7 cellular contexts compared by ENCODE assay signal in genomic region chr1:229624521-229624905, GRCh38. TPM values are rescaled to one million over a fixed set of nuclear protein-coding genes. Genes with fewer than 3 reads are reported as not detected.
DNase-seq lines count a peak whose midpoint lies in the region; ATAC-seq and TF ChIP-seq lines count a peak whose summit lies in the region.

No MANE protein-coding gene starts in this region.

- intact Hi-C loops in stomach (cut with DNase I; ENCODE audit: low total_unique reads): no loop called here

- H3K9me3 Mint-ChIP-seq in HFFc6: no peaks in the 10 kb centered on the region
- no peaks in the 10 kb centered on the region for H3K9me3 Mint-ChIP-seq in activated CD8-positive, alpha-beta T cell treated with anti-CD3 and anti-CD28 coated beads, Interleukin-2, amount 10 ng/mL, durations not matched to agents 7 days and 5 days (ENCODE audit: insufficient read depth)

- DNase-seq in HFFc6: no peak
- no peak for DNase-seq in activated CD8-positive, alpha-beta T cell treated with anti-CD3 and anti-CD28 coated beads, Interleukin-2, amount 10 ng/mL, durations not matched to agents 7 days and 5 days
- no peak for DNase-seq in stomach
- no peak for DNase-seq in CD1c-positive myeloid dendritic cell (ENCODE audit: extremely low spot score)

- peaks cover 75% of the 10 kb centered on the region for H3K4me1 Mint-ChIP-seq in HFFc6 (ENCODE audit: low read depth)
- H3K4me1 Mint-ChIP-seq in activated CD8-positive, alpha-beta T cell treated with anti-CD3 and anti-CD28 coated beads, Interleukin-2, amount 10 ng/mL, durations not matched to agents 7 days and 5 days (ENCODE audit: low read depth): peaks cover 53% of the 10 kb centered on the region

- H3K4me3 ChIP-seq in iPS-18c (ENCODE audit: insufficient read depth, low read depth, low read length) (peak overlapping the region; percentile 83), stomach (peak overlapping the region; percentile 93 to 99 (median 96))

- ATAC-seq in activated CD8-positive, alpha-beta T cell treated with anti-CD3 and anti-CD28 coated beads, Interleukin-2, amount 10 ng/mL, durations not matched to agents 7 days and 5 days: no peak
- ATAC-seq in GM18867 (IDR thresholded peaks at IDR 0.05; ENCODE audit: unreplicated experiment) (no peak), HG03095 (IDR thresholded peaks at IDR 0.05; ENCODE audit: unreplicated experiment) (no peak)

- WGBS in stomach, 5 donors: 50 to 55% (median 51%) methylated on average over 5 of the region's 5 CpGs

- TF ChIP-seq CTCF in HFFc6 (IDR thresholded peaks at IDR 0.05): no peak
- no peak for TF ChIP-seq CTCF in stomach (IDR thresholded peaks at IDR 0.05)

- H3K27ac Mint-ChIP-seq in HFFc6: peak overlapping the region; percentile 74
- H3K27ac Mint-ChIP-seq in activated CD8-positive, alpha-beta T cell treated with anti-CD3 and anti-CD28 coated beads, Interleukin-2, amount 10 ng/mL, durations not matched to agents 7 days and 5 days: peak overlapping the region; percentile 91

- POLR2A ChIA-PET in activated CD8-positive, alpha-beta T cell treated with anti-CD3 and anti-CD28 coated beads, Interleukin-2, amount 10 ng/mL, durations not matched to agents 7 days and 5 days (lab: Charles Lee): interaction anchor here (1.0 to 4.2 kb wide), 2 partner anchors 67 to 116 kb away, joined by 3 to 22 read pairs; partner anchors contain the start of gene ABCB10

- no peaks in the 10 kb centered on the region for H3K36me3 ChIP-seq in stomach

- H3K4me1 ChIP-seq in stomach: peaks cover 31 to 72% (median 50%) of the 10 kb centered on the region in 4 donors

- H3K9me3 ChIP-seq in iPS-18c (ENCODE audit: control insufficient read depth, insufficient read depth, low read length): no peaks in the 10 kb centered on the region
- H3K9me3 ChIP-seq in stomach: no peaks in the 10 kb centered on the region

- no peak for TF ChIP-seq EP300 in stomach (IDR thresholded peaks at IDR 0.05)

- no peak for TF ChIP-seq POLR2A in stomach (IDR thresholded peaks at IDR 0.05)

- peaks cover 5% of the 10 kb centered on the region for H3K36me3 Mint-ChIP-seq in HFFc6 (ENCODE audit: low read depth)
- peaks cover 29% of the 10 kb centered on the region for H3K36me3 Mint-ChIP-seq in activated CD8-positive, alpha-beta T cell treated with anti-CD3 and anti-CD28 coated beads, Interleukin-2, amount 10 ng/mL, durations not matched to agents 7 days and 5 days (ENCODE audit: low read depth)

- H3K27ac ChIP-seq in stomach: peak overlapping the region in 4 of 5 donors; percentile 20 to 96 (median 90)

- H3K27me3 Mint-ChIP-seq in HFFc6 (ENCODE audit: insufficient read depth): no peaks in the 10 kb centered on the region
- H3K27me3 Mint-ChIP-seq in activated CD8-positive, alpha-beta T cell treated with anti-CD3 and anti-CD28 coated beads, Interleukin-2, amount 10 ng/mL, durations not matched to agents 7 days and 5 days (ENCODE audit: low read depth): no peaks in the 10 kb centered on the region

- H3K27me3 ChIP-seq in stomach: no peaks in the 10 kb centered on the region

- H3K4me3 Mint-ChIP-seq in HFFc6: peak overlapping the region; percentile 96
- H3K4me3 Mint-ChIP-seq in activated CD8-positive, alpha-beta T cell treated with anti-CD3 and anti-CD28 coated beads, Interleukin-2, amount 10 ng/mL, durations not matched to agents 7 days and 5 days: peak overlapping the region; percentile 88

- CTCF ChIA-PET in activated CD8-positive, alpha-beta T cell treated with anti-CD3 and anti-CD28 coated beads, Interleukin-2, amount 10 ng/mL, durations not matched to agents 7 days and 5 days (lab: Charles Lee): interaction anchor here (1.2 to 2.5 kb wide), 3 partner anchors 8 to 66 kb away, joined by 3 to 10 read pairs (median 8); partner anchors contain the start of gene ABCB10

RNA-seq across cellular contexts. Expression of gene TAF5L, which starts 1.4 kb away (rescaled TPM):
- 10 to 100 TPM; 17.6 to 20.7 (median 20.3) TPM for total RNA-seq in HFFc6 (2021; fragmentation: NEBNext Ultra II Directional; extraction: Animal tissue kit (Norgen Biotek cat#: 25700))
- total RNA-seq in activated CD8-positive, alpha-beta T cell treated with anti-CD3 and anti-CD28 coated beads, Interleukin-2, amount 10 ng/mL, durations not matched to agents 7 days and 5 days: 10 to 100 TPM; 30.2 to 30.7 TPM
- 10 to 100 TPM in 3 of 5 donors, 1 to 10 TPM in 1, under 1 TPM in 1; 0.29 to 33.8 (median 18.4) TPM for total RNA-seq in stomach
- polyA plus RNA-seq in stomach: 1 to 10 TPM; 5.9 to 9.5 (median 8.2) TPM

RNA-seq across cellular contexts. Expression of gene URB2, which starts 1.5 kb away (rescaled TPM):
- 10 to 100 TPM in 3 of 6 experiments, 1 to 10 TPM in 3; 8.8 to 12.6 (median 9.8) TPM for total RNA-seq in HFFc6 (2021; fragmentation: NEBNext Ultra II Directional; extraction: Animal tissue kit (Norgen Biotek cat#: 25700))
- total RNA-seq in activated CD8-positive, alpha-beta T cell treated with anti-CD3 and anti-CD28 coated beads, Interleukin-2, amount 10 ng/mL, durations not matched to agents 7 days and 5 days: 10 to 100 TPM; 17.2 to 17.5 TPM
- 10 to 100 TPM in 2 of 5 donors, 1 to 10 TPM in 2, not detected in 1; 4.1 to 16.8 (median 8.5) TPM for total RNA-seq in stomach
- polyA plus RNA-seq in stomach: 1 to 10 TPM; 1.5 to 1.7 (median 1.5) TPM
